In genomic region chr16:88803264-88803987, GRCh38 we compare ENCODE assay signal across 8 cellular contexts. TPM values are rescaled to one million over a fixed set of nuclear protein-coding genes. Genes with fewer than 3 reads are reported as not detected.
DNase-seq lines count a peak whose midpoint lies in the region; ATAC-seq, FAIRE-seq and TF ChIP-seq lines count a peak whose summit lies in the region.

CDT1 (plus strand) TSS chr16:88803789; CDS start chr16:88803832, 43 bp downstream.

- no peaks in the 10 kb centered on the region for H4K20me1 ChIP-seq in MM.1S (ENCODE audit: insufficient read depth, low read length)

- no peak for TF ChIP-seq CTCF in Calu3 (IDR thresholded peaks at IDR 0.05; ENCODE audit: unreplicated experiment)
- TF ChIP-seq CTCF in MM.1S (IDR thresholded peaks at IDR 0.05; ENCODE audit: low read length) = no peak
- no peak for TF ChIP-seq CTCF in pancreas (IDR thresholded peaks at IDR 0.05)
- peak in 1 of 5 experiments; percentile 40 for TF ChIP-seq CTCF in tibial nerve (IDR thresholded peaks at IDR 0.05)

- H3K27ac ChIP-seq in MM.1S (ENCODE audit: low read length) (peak within 1 kb of the TSS; percentile 25; the same call in 1 of the 2 replicates), pancreas (peak within 1 kb of the TSS in 1 of 4 donors; percentile 39), tibial nerve (peak within 1 kb of the TSS; percentile 75 to 85 (median 80))

- H3K4me1 Mint-ChIP-seq in Calu3 (ENCODE audit: low read depth, unreplicated experiment) = no peaks in the 10 kb centered on the region
- H3K4me1 Mint-ChIP-seq in activated naive CD8-positive, alpha-beta T cell (ENCODE audit: low read depth) = peaks cover 21% of the 10 kb centered on the region

- H3K4me3 Mint-ChIP-seq in Calu3 (ENCODE audit: low read depth, unreplicated experiment) = peak within 1 kb of the TSS; percentile 80
- peak within 1 kb of the TSS; percentile 87 for H3K4me3 Mint-ChIP-seq in activated naive CD8-positive, alpha-beta T cell

- no peaks in the 10 kb centered on the region for H3K27me3 Mint-ChIP-seq in Calu3 (ENCODE audit: unreplicated experiment)
- no peaks in the 10 kb centered on the region for H3K27me3 Mint-ChIP-seq in activated naive CD8-positive, alpha-beta T cell

- peaks cover 37% of the 10 kb centered on the region for H3K79me2 ChIP-seq in MM.1S (ENCODE audit: low read length)

- no TSS peak for BruUV-seq in Calu3 (replicated peaks; lab: Mats Ljungman, UMichigan)

- FAIRE-seq in pancreas (lab: Jason Lieb, UNC) = no peak

- H3K4me3 ChIP-seq in MM.1S (ENCODE audit: low read length) = peak within 1 kb of the TSS; percentile 74
- H3K4me3 ChIP-seq in pancreas = peak within 1 kb of the TSS; percentile 45 to 68 (median 51)
- H3K4me3 ChIP-seq in tibial nerve = peak within 1 kb of the TSS; percentile 68 to 72 (median 72)

- TF ChIP-seq EP300 in tibial nerve (IDR thresholded peaks at IDR 0.05) = peak in 1 of 2 donors; percentile 67

- H3K9me3 ChIP-seq in MM.1S (replicated peaks; ENCODE audit: insufficient read depth, low read length) = no peaks in the 10 kb centered on the region
- H3K9me3 ChIP-seq in pancreas = no peaks in the 10 kb centered on the region
- no peaks in the 10 kb centered on the region for H3K9me3 ChIP-seq in tibial nerve

- intact Hi-C loops in Calu3 (cut with micrococcal nuclease; ENCODE audit: unreplicated experiment) (no loop called here), Right ventricle myocardium inferior (cut with DNase I) (no loop called here), pancreas (cut with DNase I) (no loop called here)

- H3K4me2 ChIP-seq in MM.1S (ENCODE audit: low read depth, low read length) = peak within 1 kb of the TSS; percentile 78

- peak; percentile 94 for DNase-seq in Calu3
- DNase-seq in MM.1S = peak; percentile 64
- peak; percentile 41 to 70 for DNase-seq in SW 1271 (lab: John Stamatoyannopoulos, UW)
- DNase-seq in Right ventricle myocardium inferior (ENCODE audit: missing footprints) = peak; percentile 89
- DNase-seq in pancreas = peak; percentile 66 to 96 (median 90)
- DNase-seq in tibial nerve (ENCODE audit: low spot score in 2 of 2) = peak; percentile 53 to 67

- 1% methylated on average over 88 to 98 of the region's 98 CpGs for WGBS in pancreas, 2 donors
- 0 to 1% methylated on average over 26 to 54 of the region's 98 CpGs for WGBS in tibial nerve, 2 donors

- H2AFZ ChIP-seq in MM.1S (ENCODE audit: low read length) = peak within 1 kb of the TSS; percentile 56

- no peaks in the 10 kb centered on the region for H3K4me1 ChIP-seq in MM.1S (ENCODE audit: low read length)
- H3K4me1 ChIP-seq in pancreas = peaks cover 0 to 6% (median 5%) of the 10 kb centered on the region in 3 donors
- peaks cover 0 to 30% (median 14%) of the 10 kb centered on the region in 4 donors for H3K4me1 ChIP-seq in tibial nerve

- H3K36me3 ChIP-seq in MM.1S (replicated peaks; ENCODE audit: insufficient read depth, low read length) = no peaks in the 10 kb centered on the region
- H3K36me3 ChIP-seq in pancreas = no peaks in the 10 kb centered on the region
- peaks cover 0 to 24% (median 0%) of the 10 kb centered on the region in 3 donors for H3K36me3 ChIP-seq in tibial nerve

- ATAC-seq in GM21619 (IDR thresholded peaks at IDR 0.05; ENCODE audit: unreplicated experiment) = peak; percentile 40
- peak; percentile 80 for ATAC-seq in Right ventricle myocardium inferior
- peak; percentile 79 to 85 (median 84) for ATAC-seq in pancreas

- H3K9ac ChIP-seq in MM.1S (ENCODE audit: low read length) = peak within 1 kb of the TSS; percentile 75

- H3K9me2 ChIP-seq in MM.1S (replicated peaks; ENCODE audit: insufficient read depth, low read length) = no peaks in the 10 kb centered on the region

- no peaks in the 10 kb centered on the region for H3K9me3 Mint-ChIP-seq in Calu3 (ENCODE audit: low read depth, unreplicated experiment)
- H3K9me3 Mint-ChIP-seq in activated naive CD8-positive, alpha-beta T cell (ENCODE audit: low read depth) = no peaks in the 10 kb centered on the region

- CTCF ChIA-PET in Calu3 (lab: Charles Lee) = no interaction called here

- TF ChIP-seq POLR2A in tibial nerve (IDR thresholded peaks at IDR 0.05) = peak; percentile 77 to 85

- H3K27me3 ChIP-seq in MM.1S (replicated peaks; ENCODE audit: insufficient read depth, low read length) (no peaks in the 10 kb centered on the region), pancreas (no peaks in the 10 kb centered on the region), tibial nerve (no peaks in the 10 kb centered on the region)

- H3K36me3 Mint-ChIP-seq in Calu3 (ENCODE audit: insufficient read depth, unreplicated experiment) = peaks cover 61% of the 10 kb centered on the region
- no peaks in the 10 kb centered on the region for H3K36me3 Mint-ChIP-seq in activated naive CD8-positive, alpha-beta T cell

- H3F3A ChIP-seq in MM.1S (ENCODE audit: insufficient read depth, low read length) = no peaks in the 10 kb centered on the region

- H3K27ac Mint-ChIP-seq in Calu3 (ENCODE audit: unreplicated experiment) = peak within 1 kb of the TSS; percentile 54
- peak within 1 kb of the TSS; percentile 83 for H3K27ac Mint-ChIP-seq in activated naive CD8-positive, alpha-beta T cell

RNA-seq across cellular contexts. Expression of gene CDT1, which starts in this region (rescaled TPM):
- total RNA-seq in Calu3 (2022) (74.8 and 82.5 TPM in 2 replicates), Right ventricle myocardium inferior (0.65 TPM), pancreas (1 to 10 TPM in 4 of 6 donors, under 1 TPM in 2; 0.12 to 1.8 (median 1.4) TPM), tibial nerve (1 to 10 TPM in 2 of 4 donors, under 1 TPM in 1, not detected in 1; 0.44 to 1.5 (median 1.4) TPM)
- under 1 TPM; 0.30 to 0.35 TPM for polyA plus RNA-seq in pancreas

Comparison
In these comparisons a context has a peak if more than half of its experiments do, and no peak if none do; other contexts are left out.
1. RNA of gene CDT1 (total RNA-seq): 74.8 to 82.5 TPM in Calu3; 0.12 to 1.8 TPM in pancreas, 0.44 to 1.5 TPM in tibial nerve and 0.65 TPM in Right ventricle myocardium inferior (single experiment); every median in the first group is over 10 times any median in the second.
2. Peak in DNase-seq and ATAC-seq in Right ventricle myocardium inferior; RNA of the gene not detected or under 1 TPM.
3. Peak in every context shown above with its lines, with median percentiles within 50 percentile points of each other: DNase-seq, ATAC-seq and H3K4me3 ChIP-seq.